ENCODE assay signal across 23 cellular contexts in the genomic region with DNA sequence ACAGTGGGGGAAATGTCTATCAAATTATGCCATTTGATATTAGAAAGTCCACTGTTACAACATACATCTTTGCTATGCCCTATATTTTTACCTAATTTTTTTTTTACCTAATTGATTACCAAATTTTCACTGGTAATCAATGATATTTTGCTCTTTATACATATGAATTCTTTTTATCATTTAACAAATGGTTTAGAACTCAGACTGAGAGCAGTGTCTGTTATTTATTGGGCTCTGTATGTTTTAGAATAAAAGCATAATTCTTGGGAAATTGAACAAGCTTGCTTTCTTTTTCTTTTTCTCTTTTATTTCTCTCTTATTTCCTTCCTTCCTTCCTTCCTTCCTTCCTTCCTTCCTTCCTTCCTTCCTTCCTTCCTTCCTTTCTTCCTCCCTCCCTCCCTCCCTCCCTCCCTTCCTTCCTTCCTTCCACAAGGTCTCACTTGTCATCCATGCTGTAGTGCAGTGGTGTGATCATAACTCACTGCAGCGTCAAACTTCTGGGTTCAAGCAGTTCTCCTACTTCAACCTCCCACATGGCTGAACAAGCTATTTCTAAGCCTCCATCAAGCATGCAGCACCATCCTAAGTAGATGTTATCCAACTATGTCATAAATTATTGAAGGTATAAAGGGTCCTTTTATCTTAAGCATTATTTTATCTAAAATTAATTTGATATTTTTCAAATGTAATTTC.
"Had no signal": no experiment of that assay in that cellular context is flagged by ENCODE, and none has a peak within 500 bp of the region (broad histone marks: within the 10 kb centered on the region; RNA-seq: fewer than 3 reads in every experiment).

No MANE protein-coding gene starts in this region.

- H3K4me2 ChIP-seq: hepatocyte had no signal

- ATAC-seq: naive thymus-derived CD8-positive, alpha-beta T cell; right lobe of liver; stimulated activated naive B cell treated with anti-CD40 and anti-IgM and Interleukin-4, amounts not matched to agents 10 μg/mL and 1 μg/mL and 100 μg/mL, for 72 hours; stimulated activated naive CD8-positive, alpha-beta T cell treated with anti-CD3 and anti-CD28 coated beads, Interleukin-15, Interleukin-2, amounts not matched to agents 100 U/mL and 50 U/mL, for 24 hours had no signal

- H3K79me2 ChIP-seq: hepatocyte, parathyroid adenoma had no signal

- H3K9me3 ChIP-seq: right atrium auricular region, right lobe of liver, testis, thyroid gland, transverse colon, upper lobe of left lung, vagina had no signal

- H3K27ac ChIP-seq: hepatocyte, left ventricle myocardium inferior, parathyroid adenoma, right atrium auricular region, right lobe of liver, skin epidermis, stomach, testis, thyroid gland, transverse colon, upper lobe of left lung, vagina had no signal

- H3K36me3 ChIP-seq: left ventricle myocardium inferior, right atrium auricular region, right lobe of liver, stomach, thyroid gland, transverse colon, upper lobe of left lung, vagina had no signal

- H3K4me3 ChIP-seq: hepatocyte, left ventricle myocardium inferior, lung, right atrium auricular region, right lobe of liver, skin epidermis, stomach, testis, thyroid gland, transverse colon, upper lobe of left lung, vagina had no signal

- H3K27me3 ChIP-seq: hepatocyte, right atrium auricular region, right lobe of liver, stomach, testis, thyroid gland, transverse colon, upper lobe of left lung, vagina had no signal

- H3K9ac ChIP-seq: parathyroid adenoma had no signal

- DNase-seq: islet precursor cell; left ventricle myocardium inferior; mesendoderm; naive thymus-derived CD8-positive, alpha-beta T cell; nucleus accumbens; right lobe of liver; stimulated activated CD4-positive, alpha-beta T cell treated with anti-CD3 and anti-CD28 coated beads, Interleukin-12 subunit alpha, Interleukin-12 subunit beta, amount 100 ng/mL, for 4 hours; stimulated activated CD4-positive, alpha-beta T cell treated with anti-CD3 and anti-CD28 coated beads, Interleukin-15, amount 100 ng/mL, for 24 hours; stimulated activated CD4-positive, alpha-beta T cell treated with anti-CD3 and anti-CD28 coated beads, Interleukin-2, amount 100 ng/mL, for 24 hours; stimulated activated CD4-positive, alpha-beta T cell treated with anti-CD3 and anti-CD28 coated beads, Interleukin-4, amount 100 ng/mL, for 1 hour; stimulated activated naive B cell treated with anti-CD40 and anti-IgM and Interleukin-4, amounts not matched to agents 10 μg/mL and 1 μg/mL and 100 μg/mL, for 72 hours; stimulated activated naive CD8-positive, alpha-beta T cell treated with anti-CD3 and anti-CD28 coated beads, Interleukin-15, Interleukin-2, amounts not matched to agents 100 U/mL and 50 U/mL, for 24 hours; stomach; testis; thyroid gland; transverse colon; upper lobe of left lung had no signal

- H3K4me1 ChIP-seq: parathyroid adenoma, right lobe of liver, stomach, testis, thyroid gland, upper lobe of left lung, vagina had no signal

- H2AFZ ChIP-seq: hepatocyte had no signal
